ENCODE assay signal across 8 cellular contexts in the genomic region with DNA sequence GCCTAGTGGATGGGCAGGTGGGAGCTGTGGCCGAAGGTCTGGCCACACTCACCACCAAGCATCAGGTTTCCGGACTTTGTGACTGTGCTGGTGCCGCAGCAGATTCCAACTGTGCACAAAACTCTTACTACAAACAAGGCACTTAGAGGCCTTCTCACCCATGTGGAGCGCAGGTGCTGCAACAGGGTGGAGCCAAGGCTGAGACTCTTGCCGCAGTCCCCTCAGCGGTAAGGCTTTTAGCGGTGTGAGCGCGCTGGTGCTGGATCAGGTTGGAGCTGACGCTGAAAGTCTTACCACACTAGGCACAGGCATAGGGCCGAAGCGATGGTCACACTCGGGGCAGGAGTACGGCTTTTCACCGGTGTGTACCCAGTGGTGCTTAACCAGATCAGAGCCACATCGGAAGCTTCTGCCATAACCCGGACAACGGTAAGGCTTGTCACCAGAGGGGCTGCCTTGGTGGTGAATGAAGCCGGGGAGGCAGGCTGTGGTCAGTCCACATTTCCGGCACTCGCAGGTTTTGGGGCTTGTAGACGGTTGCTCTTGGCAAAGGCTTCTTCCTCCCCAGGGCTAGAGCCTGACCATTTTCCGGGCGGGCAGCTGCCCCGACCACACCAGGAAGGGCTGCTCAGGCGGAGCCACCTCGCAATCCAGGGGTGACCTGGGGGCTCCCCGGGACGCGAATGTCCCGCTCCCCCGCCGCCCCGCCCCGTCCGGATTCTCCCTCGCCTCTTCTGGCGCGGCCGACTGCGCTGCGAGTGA. TPM values are rescaled to one million over a fixed set of nuclear protein-coding genes. Genes with fewer than 3 reads are reported as not detected.
DNase-seq lines count a peak whose midpoint lies in the region; ATAC-seq, FAIRE-seq and TF ChIP-seq lines count a peak whose summit lies in the region.

No MANE protein-coding gene starts in this region.

- H3K4me3 ChIP-seq in NT2/D1 (ENCODE audit: insufficient read length, low read depth) (peak overlapping the region; percentile 92), fibroblast of villous mesenchyme (ENCODE audit: low read depth, low read length) (peak overlapping the region; percentile 78), pancreas (peak overlapping the region; percentile 75 to 77 (median 75))

- H3K9me3 Mint-ChIP-seq in activated T-helper 2 cell treated with anti-CD3 and anti-CD28 coated beads, Interferon-gamma antibody, Interleukin-2, Interleukin-4, amounts not matched to agents 10 μg/mL and 5 μg/mL and 100 μg/mL, durations not matched to agents 14 hours and 24 hours and 36 hours: no peaks in the 10 kb centered on the region

- H3K4me1 ChIP-seq in NT2/D1 (ENCODE audit: insufficient read depth, insufficient read length) (peaks cover 18% of the 10 kb centered on the region), pancreas (peaks cover 14 to 44% (median 22%) of the 10 kb centered on the region in 3 donors)

- 0% methylated on average over 35 to 42 of the region's 42 CpGs for WGBS in pancreas, 2 donors

- FAIRE-seq in pancreas (lab: Jason Lieb, UNC) (no peak), frontal cortex (lab: Jason Lieb, UNC) (no peak)

- no peaks in the 10 kb centered on the region for H3K27me3 Mint-ChIP-seq in activated T-helper 2 cell treated with anti-CD3 and anti-CD28 coated beads, Interferon-gamma antibody, Interleukin-2, Interleukin-4, amounts not matched to agents 10 μg/mL and 5 μg/mL and 100 μg/mL, durations not matched to agents 14 hours and 24 hours and 36 hours (ENCODE audit: low read depth)

- H3K36me3 ChIP-seq in NT2/D1 (ENCODE audit: insufficient read depth, insufficient read length, low read length) (peaks cover 46% of the 10 kb centered on the region), pancreas (peaks cover 0 to 9% (median 0%) of the 10 kb centered on the region in 3 donors)

- H3K9ac ChIP-seq in NT2/D1 (ENCODE audit: insufficient read length, low read depth): peak overlapping the region; percentile 96

- TF ChIP-seq CTCF in GM12873 (IDR thresholded peaks at IDR 0.05; ENCODE audit: insufficient read depth, low read depth, low read length, missing control alignments) (peak; percentile 42), fibroblast of villous mesenchyme (IDR thresholded peaks at IDR 0.05; ENCODE audit: insufficient read depth, low read depth, low read length) (peak; percentile 21), pancreas (IDR thresholded peaks at IDR 0.05) (peak in 1 of 4 donors; percentile 3)

- peak overlapping the region; percentile 89 for H3K4me3 Mint-ChIP-seq in activated T-helper 2 cell treated with anti-CD3 and anti-CD28 coated beads, Interferon-gamma antibody, Interleukin-2, Interleukin-4, amounts not matched to agents 10 μg/mL and 5 μg/mL and 100 μg/mL, durations not matched to agents 14 hours and 24 hours and 36 hours (ENCODE audit: low read depth)

- H3K27ac ChIP-seq in pancreas: peak overlapping the region; percentile 100

- peaks cover 36% of the 10 kb centered on the region for H3K36me3 Mint-ChIP-seq in activated T-helper 2 cell treated with anti-CD3 and anti-CD28 coated beads, Interferon-gamma antibody, Interleukin-2, Interleukin-4, amounts not matched to agents 10 μg/mL and 5 μg/mL and 100 μg/mL, durations not matched to agents 14 hours and 24 hours and 36 hours (ENCODE audit: low read depth)

- H3K27me3 ChIP-seq in NT2/D1 (ENCODE audit: insufficient read depth, insufficient read length): no peaks in the 10 kb centered on the region
- H3K27me3 ChIP-seq in pancreas: no peaks in the 10 kb centered on the region

- peak; percentile 2 for ATAC-seq in HG02798 (IDR thresholded peaks at IDR 0.05; ENCODE audit: poor library complexity, unreplicated experiment)
- peak; percentile 4 to 18 (median 11) for ATAC-seq in pancreas
- ATAC-seq in GM21723 (IDR thresholded peaks at IDR 0.05; ENCODE audit: unreplicated experiment): no peak

- H3K9me3 ChIP-seq in NT2/D1 (ENCODE audit: insufficient read depth, low read length) (no peaks in the 10 kb centered on the region; the same call in 1 of the 2 replicates), pancreas (no peaks in the 10 kb centered on the region)

- intact Hi-C loops in activated T-helper 2 cell treated with anti-CD3 and anti-CD28 coated beads, Interferon-gamma antibody, Interleukin-2, Interleukin-4, amounts not matched to agents 10 μg/mL and 5 μg/mL and 100 μg/mL, durations not matched to agents 14 hours and 24 hours and 36 hours (cut with micrococcal nuclease): loop anchor here (2.0 to 10.0 kb wide), 4 partner anchors 255 to 411 kb away; partner anchors contain the start of genes BCKDK and FUS
- intact Hi-C loops in pancreas (cut with DNase I): no loop called here

- DNase-seq in NT2/D1 (ENCODE audit: low read depth, low spot score) (no peak), fibroblast of villous mesenchyme (ENCODE audit: low read depth) (peak; percentile 60), pancreas (peak; percentile 50 to 82 (median 66)), frontal cortex (ENCODE audit: low spot score in 2 of 2) (no peak)
- peak; percentile 66 for DNase-seq in activated T-helper 2 cell treated with anti-CD3 and anti-CD28 coated beads, Interferon-gamma antibody, Interleukin-2, Interleukin-4, amounts not matched to agents 10 μg/mL and 5 μg/mL and 100 μg/mL, durations not matched to agents 14 hours and 24 hours and 36 hours (ENCODE audit: low spot score)

- H3K4me1 Mint-ChIP-seq in activated T-helper 2 cell treated with anti-CD3 and anti-CD28 coated beads, Interferon-gamma antibody, Interleukin-2, Interleukin-4, amounts not matched to agents 10 μg/mL and 5 μg/mL and 100 μg/mL, durations not matched to agents 14 hours and 24 hours and 36 hours (ENCODE audit: low read depth): peaks cover 35% of the 10 kb centered on the region

- H3K27ac Mint-ChIP-seq in activated T-helper 2 cell treated with anti-CD3 and anti-CD28 coated beads, Interferon-gamma antibody, Interleukin-2, Interleukin-4, amounts not matched to agents 10 μg/mL and 5 μg/mL and 100 μg/mL, durations not matched to agents 14 hours and 24 hours and 36 hours: peak overlapping the region; percentile 96

RNA-seq across cellular contexts. Expression of gene ARMC5, which starts 1.0 kb away (rescaled TPM):
- 10.5 and 10.6 TPM in 2 replicates for total RNA-seq in activated T-helper 2 cell treated with anti-CD3 and anti-CD28 coated beads, Interferon-gamma antibody, Interleukin-2, Interleukin-4, amounts not matched to agents 10 μg/mL and 5 μg/mL and 100 μg/mL, durations not matched to agents 14 hours and 24 hours and 36 hours
- total RNA-seq in fibroblast of villous mesenchyme (8.6 and 10.3 TPM in 2 replicates), pancreas (1 to 10 TPM; 2.3 to 6.2 (median 4.3) TPM), frontal cortex (10.6 TPM)
- polyA plus RNA-seq in pancreas: 10 to 100 TPM; 16.6 to 18.1 TPM

RNA-seq across cellular contexts. Expression of gene TGFB1I1, which starts 13.7 kb away (rescaled TPM):
- 1.2 and 1.7 TPM in 2 replicates for total RNA-seq in activated T-helper 2 cell treated with anti-CD3 and anti-CD28 coated beads, Interferon-gamma antibody, Interleukin-2, Interleukin-4, amounts not matched to agents 10 μg/mL and 5 μg/mL and 100 μg/mL, durations not matched to agents 14 hours and 24 hours and 36 hours
- total RNA-seq in fibroblast of villous mesenchyme (121 and 153 TPM in 2 replicates), pancreas (10 to 100 TPM in 1 of 6 donors, 1 to 10 TPM in 5; 1.1 to 13.2 (median 4.6) TPM), frontal cortex (1.2 TPM)
- polyA plus RNA-seq in pancreas: 1 to 10 TPM; 8.6 TPM

RNA-seq across cellular contexts. Expression of gene ZNF843, which starts 15.7 kb away (rescaled TPM):
- total RNA-seq in activated T-helper 2 cell treated with anti-CD3 and anti-CD28 coated beads, Interferon-gamma antibody, Interleukin-2, Interleukin-4, amounts not matched to agents 10 μg/mL and 5 μg/mL and 100 μg/mL, durations not matched to agents 14 hours and 24 hours and 36 hours: 0.27 and 0.41 TPM in 2 replicates
- total RNA-seq in fibroblast of villous mesenchyme (0.43 and 0.64 TPM in 2 replicates), pancreas (1 to 10 TPM; 2.0 to 3.4 (median 2.1) TPM), frontal cortex (0.41 TPM)
- 1 to 10 TPM; 1.1 to 1.5 TPM for polyA plus RNA-seq in pancreas

RNA-seq across cellular contexts. Expression of gene SLC5A2, which starts 24.7 kb away (rescaled TPM):
- not detected in 2 replicates for total RNA-seq in activated T-helper 2 cell treated with anti-CD3 and anti-CD28 coated beads, Interferon-gamma antibody, Interleukin-2, Interleukin-4, amounts not matched to agents 10 μg/mL and 5 μg/mL and 100 μg/mL, durations not matched to agents 14 hours and 24 hours and 36 hours
- total RNA-seq in fibroblast of villous mesenchyme (under 0.01 TPM in 2 replicates), pancreas (under 1 TPM; 0.35 to 0.84 (median 0.54) TPM), frontal cortex (1.2 TPM)
- 1 to 10 TPM; 2.8 to 4.9 TPM for polyA plus RNA-seq in pancreas

RNA-seq across cellular contexts. Expression of gene COX6A2, which starts 30.1 kb away (rescaled TPM):
- total RNA-seq in activated T-helper 2 cell treated with anti-CD3 and anti-CD28 coated beads, Interferon-gamma antibody, Interleukin-2, Interleukin-4, amounts not matched to agents 10 μg/mL and 5 μg/mL and 100 μg/mL, durations not matched to agents 14 hours and 24 hours and 36 hours: not detected in 2 replicates
- total RNA-seq in fibroblast of villous mesenchyme (not detected in 2 replicates), pancreas (under 1 TPM in 4 of 6 donors, not detected in 2; 0.39 to 0.61 (median 0.52) TPM), frontal cortex (not detected)
- 1 to 10 TPM; 2.0 to 5.5 TPM for polyA plus RNA-seq in pancreas

Comparison
In these comparisons a context has a peak if more than half of its experiments do, and no peak if none do; other contexts are left out.
1. DNase-seq: peak in activated T-helper 2 cell treated with anti-CD3 and anti-CD28 coated beads, Interferon-gamma antibody, Interleukin-2, Interleukin-4, amounts not matched to agents 10 μg/mL and 5 μg/mL and 100 μg/mL, durations not matched to agents 14 hours and 24 hours and 36 hours (single experiment), fibroblast of villous mesenchyme (single experiment) and pancreas (6 of 6); none in NT2/D1 (single experiment) and frontal cortex (0 of 2).
2. Peak in every context shown above with its lines, with median percentiles within 50 percentile points of each other: H3K4me3 ChIP-seq.